1 cellular context compared by ENCODE assay signal in the genomic region with DNA sequence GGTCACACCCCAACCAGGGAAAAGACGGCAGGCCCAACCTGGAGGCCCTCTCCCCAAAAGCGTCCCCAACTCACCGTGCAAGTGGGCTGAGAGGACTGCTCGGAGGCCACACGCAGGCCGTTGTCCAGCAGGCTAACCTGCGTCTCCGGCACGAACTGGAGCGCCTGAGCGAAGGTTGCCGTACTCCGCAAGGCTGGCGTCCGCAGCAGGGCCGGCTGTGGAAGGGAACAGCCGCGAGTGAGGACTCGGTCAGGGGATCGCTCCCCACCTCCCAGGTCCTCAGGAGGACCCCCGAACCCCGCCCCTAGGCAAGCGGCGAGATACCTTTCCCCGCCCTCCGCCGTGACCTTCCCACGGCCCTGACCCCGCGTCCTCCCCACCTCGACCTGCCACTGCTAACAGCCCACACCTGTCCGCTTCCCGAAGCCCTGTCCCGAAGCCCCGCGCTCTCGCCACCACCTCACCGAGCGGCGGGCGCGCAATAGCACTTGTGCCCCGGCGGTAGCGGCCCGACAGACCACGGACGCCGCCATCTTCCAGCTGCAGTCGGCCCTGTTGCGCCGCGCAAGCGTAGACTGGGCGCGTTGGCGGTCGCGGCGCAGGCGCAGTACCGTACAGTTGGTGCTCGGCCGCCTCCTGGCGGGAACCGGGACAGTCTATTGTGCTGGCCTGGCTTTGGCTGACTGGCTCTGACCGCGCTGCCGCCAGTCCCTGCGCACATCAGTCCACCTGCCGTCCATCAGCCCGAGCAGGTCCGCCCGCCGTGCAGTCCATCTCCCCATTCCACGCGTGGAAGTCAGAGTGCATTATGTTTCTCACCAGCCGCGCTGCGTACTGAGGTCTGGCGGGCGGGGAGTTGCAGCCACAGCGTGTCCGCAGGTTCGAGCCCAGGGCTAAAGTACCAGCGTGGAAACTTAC.
TF ChIP-seq lines count a peak whose summit lies in the region.

A gene (minus strand): TSS at position 559 of the 918 bp plus-strand sequence. CDS start 26 bp downstream, at position 533.

TF ChIP-seq in HepG2, 621 proteins besides CTCF, POLR2A, EP300 and RAD21 (continued from another document and continues in another):
- TF ChIP-seq, protein P1, sequence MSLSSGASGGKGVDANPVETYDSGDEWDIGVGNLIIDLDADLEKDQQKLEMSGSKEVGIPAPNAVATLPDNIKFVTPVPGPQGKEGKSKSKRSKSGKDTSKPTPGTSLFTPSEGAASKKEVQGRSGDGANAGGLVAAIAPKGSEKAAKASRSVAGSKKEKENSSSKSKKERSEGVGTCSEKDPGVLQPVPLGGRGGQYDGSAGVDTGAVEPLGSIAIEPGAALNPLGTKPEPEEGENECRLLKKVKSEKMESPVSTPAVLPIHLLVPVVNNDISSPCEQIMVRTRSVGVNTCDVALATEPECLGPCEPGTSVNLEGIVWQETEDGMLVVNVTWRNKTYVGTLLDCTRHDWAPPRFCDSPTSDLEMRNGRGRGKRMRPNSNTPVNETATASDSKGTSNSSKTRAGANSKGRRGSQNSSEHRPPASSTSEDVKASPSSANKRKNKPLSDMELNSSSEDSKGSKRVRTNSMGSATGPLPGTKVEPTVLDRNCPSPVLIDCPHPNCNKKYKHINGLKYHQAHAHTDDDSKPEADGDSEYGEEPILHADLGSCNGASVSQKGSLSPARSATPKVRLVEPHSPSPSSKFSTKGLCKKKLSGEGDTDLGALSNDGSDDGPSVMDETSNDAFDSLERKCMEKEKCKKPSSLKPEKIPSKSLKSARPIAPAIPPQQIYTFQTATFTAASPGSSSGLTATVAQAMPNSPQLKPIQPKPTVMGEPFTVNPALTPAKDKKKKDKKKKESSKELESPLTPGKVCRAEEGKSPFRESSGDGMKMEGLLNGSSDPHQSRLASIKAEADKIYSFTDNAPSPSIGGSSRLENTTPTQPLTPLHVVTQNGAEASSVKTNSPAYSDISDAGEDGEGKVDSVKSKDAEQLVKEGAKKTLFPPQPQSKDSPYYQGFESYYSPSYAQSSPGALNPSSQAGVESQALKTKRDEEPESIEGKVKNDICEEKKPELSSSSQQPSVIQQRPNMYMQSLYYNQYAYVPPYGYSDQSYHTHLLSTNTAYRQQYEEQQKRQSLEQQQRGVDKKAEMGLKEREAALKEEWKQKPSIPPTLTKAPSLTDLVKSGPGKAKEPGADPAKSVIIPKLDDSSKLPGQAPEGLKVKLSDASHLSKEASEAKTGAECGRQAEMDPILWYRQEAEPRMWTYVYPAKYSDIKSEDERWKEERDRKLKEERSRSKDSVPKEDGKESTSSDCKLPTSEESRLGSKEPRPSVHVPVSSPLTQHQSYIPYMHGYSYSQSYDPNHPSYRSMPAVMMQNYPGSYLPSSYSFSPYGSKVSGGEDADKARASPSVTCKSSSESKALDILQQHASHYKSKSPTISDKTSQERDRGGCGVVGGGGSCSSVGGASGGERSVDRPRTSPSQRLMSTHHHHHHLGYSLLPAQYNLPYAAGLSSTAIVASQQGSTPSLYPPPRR (CRISPR knock-in tag; IDR thresholded peaks at IDR 0.05; ENCODE audit: borderline replicate concordance): peak; percentile 78
- TF ChIP-seq THYN1 (CRISPR knock-in tag; IDR thresholded peaks at IDR 0.05; ENCODE audit: borderline replicate concordance, low read depth) (no peak; the same call in 1 of the 2 replicates), ZFP82 (CRISPR knock-in tag; IDR thresholded peaks at IDR 0.05; ENCODE audit: borderline replicate concordance) (0 out of 2 replicates have a peak, but pooled peaks have one; percentile 21), HNRNPK (IDR thresholded peaks at IDR 0.05; ENCODE audit: low read depth, low read length, poor library complexity, severe bottlenecking) (peak; percentile 64), NR2F1 (CRISPR knock-in tag; IDR thresholded peaks at IDR 0.05) (peak; percentile 25 to 71; a peak in 3 of 4 replicates), RBM39 (IDR thresholded peaks at IDR 0.05; ENCODE audit: low read depth, low read length, poor library complexity, severe bottlenecking) (no peak), ZKSCAN5 (CRISPR knock-in tag; IDR thresholded peaks at IDR 0.05) (no peak), SOX13 (IDR thresholded peaks at IDR 0.05) (no peak), SOX13 (CRISPR knock-in tag; conservative IDR thresholded peaks at IDR 0.05 in 1 of 2, IDR thresholded peaks at IDR 0.05 in 1 of 2) (peak in 1 of 2 experiments; percentile 52; a peak in 2 of 4 replicates), DR1 (CRISPR knock-in tag; IDR thresholded peaks at IDR 0.05) (peak; percentile 85), AKAP8 (CRISPR knock-in tag; IDR thresholded peaks at IDR 0.05) (peak; percentile 90), ZNF552 (CRISPR knock-in tag; IDR thresholded peaks at IDR 0.05; ENCODE audit: borderline replicate concordance) (no peak), KDM5A (IDR thresholded peaks at IDR 0.05; ENCODE audit: borderline replicate concordance, low read length) (peak; percentile 78), HDAC6 (IDR thresholded peaks at IDR 0.05; ENCODE audit: low read depth, low read length) (no peak), ZNF672 (CRISPR knock-in tag; IDR thresholded peaks at IDR 0.05) (no peak), SMARCC2 (IDR thresholded peaks at IDR 0.05) (no peak), BCL6 (CRISPR knock-in tag; IDR thresholded peaks at IDR 0.05) (peak; percentile 23; the same call in 1 of the 2 replicates), NFE2 (CRISPR knock-in tag; IDR thresholded peaks at IDR 0.05) (no peak), ZNF670 (CRISPR knock-in tag; IDR thresholded peaks at IDR 0.05; ENCODE audit: borderline replicate concordance) (peak; percentile 88; the same call in 1 of the 2 replicates), KLF13 (CRISPR knock-in tag; IDR thresholded peaks at IDR 0.05) (peak; percentile 76), EZH2 (conservative IDR thresholded peaks at IDR 0.05; ENCODE audit: low read depth, low read length) (no peak), ZMAT3 (CRISPR knock-in tag; conservative IDR thresholded peaks at IDR 0.05) (peak; percentile 85; the same call in 1 of the 2 replicates), ZNF232 (CRISPR knock-in tag; IDR thresholded peaks at IDR 0.05; ENCODE audit: borderline replicate concordance) (peak; percentile 20; the same call in 1 of the 2 replicates), RORA (CRISPR knock-in tag; IDR thresholded peaks at IDR 0.05) (no peak), MEIS2 (CRISPR knock-in tag; IDR thresholded peaks at IDR 0.05) (no peak; the same call in 1 of the 2 replicates), ZNF343 (CRISPR knock-in tag; IDR thresholded peaks at IDR 0.05) (peak; percentile 70; the same call in 1 of the 2 replicates), ZNF709 (CRISPR knock-in tag; IDR thresholded peaks at IDR 0.05) (peak; percentile 24; the same call in 1 of the 2 replicates), ZNF850 (CRISPR knock-in tag; conservative IDR thresholded peaks at IDR 0.05) (no peak), ZNF282 (IDR thresholded peaks at IDR 0.05; ENCODE audit: partially characterized antibody) (no peak), ARNTL (CRISPR knock-in tag; IDR thresholded peaks at IDR 0.05) (no peak), ZNF678 (CRISPR knock-in tag; IDR thresholded peaks at IDR 0.05) (no peak)
- TF ChIP-seq, protein P2, sequence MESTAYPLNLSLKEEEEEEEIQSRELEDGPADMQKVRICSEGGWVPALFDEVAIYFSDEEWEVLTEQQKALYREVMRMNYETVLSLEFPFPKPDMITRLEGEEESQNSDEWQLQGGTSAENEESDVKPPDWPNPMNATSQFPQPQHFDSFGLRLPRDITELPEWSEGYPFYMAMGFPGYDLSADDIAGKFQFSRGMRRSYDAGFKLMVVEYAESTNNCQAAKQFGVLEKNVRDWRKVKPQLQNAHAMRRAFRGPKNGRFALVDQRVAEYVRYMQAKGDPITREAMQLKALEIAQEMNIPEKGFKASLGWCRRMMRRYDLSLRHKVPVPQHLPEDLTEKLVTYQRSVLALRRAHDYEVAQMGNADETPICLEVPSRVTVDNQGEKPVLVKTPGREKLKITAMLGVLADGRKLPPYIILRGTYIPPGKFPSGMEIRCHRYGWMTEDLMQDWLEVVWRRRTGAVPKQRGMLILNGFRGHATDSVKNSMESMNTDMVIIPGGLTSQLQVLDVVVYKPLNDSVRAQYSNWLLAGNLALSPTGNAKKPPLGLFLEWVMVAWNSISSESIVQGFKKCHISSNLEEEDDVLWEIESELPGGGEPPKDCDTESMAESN (CRISPR knock-in tag; conservative IDR thresholded peaks at IDR 0.05): peak; percentile 81
- TF ChIP-seq, protein P3, sequence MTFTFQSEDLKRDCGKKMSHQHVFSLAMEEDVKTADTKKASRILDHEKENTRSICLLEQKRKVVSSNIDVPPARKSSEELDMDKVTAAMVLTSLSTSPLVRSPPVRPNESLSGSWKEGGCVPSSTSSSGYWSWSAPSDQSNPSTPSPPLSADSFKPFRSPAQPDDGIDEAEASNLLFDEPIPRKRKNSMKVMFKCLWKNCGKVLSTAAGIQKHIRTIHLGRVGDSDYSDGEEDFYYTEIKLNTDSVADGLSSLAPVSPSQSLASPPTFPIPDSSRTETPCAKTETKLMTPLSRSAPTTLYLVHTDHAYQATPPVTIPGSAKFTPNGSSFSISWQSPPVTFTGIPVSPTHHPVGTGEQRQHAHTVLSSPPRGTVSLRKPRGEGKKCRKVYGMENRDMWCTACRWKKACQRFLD (CRISPR knock-in tag; IDR thresholded peaks at IDR 0.05; ENCODE audit: borderline replicate concordance): 0 out of 2 replicates have a peak, but pooled peaks have one; percentile 88
- TF ChIP-seq, protein P4, sequence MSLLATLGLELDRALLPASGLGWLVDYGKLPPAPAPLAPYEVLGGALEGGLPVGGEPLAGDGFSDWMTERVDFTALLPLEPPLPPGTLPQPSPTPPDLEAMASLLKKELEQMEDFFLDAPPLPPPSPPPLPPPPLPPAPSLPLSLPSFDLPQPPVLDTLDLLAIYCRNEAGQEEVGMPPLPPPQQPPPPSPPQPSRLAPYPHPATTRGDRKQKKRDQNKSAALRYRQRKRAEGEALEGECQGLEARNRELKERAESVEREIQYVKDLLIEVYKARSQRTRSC (CRISPR knock-in tag; IDR thresholded peaks at IDR 0.05; ENCODE audit: low read depth): no peak
- TF ChIP-seq, protein P5, sequence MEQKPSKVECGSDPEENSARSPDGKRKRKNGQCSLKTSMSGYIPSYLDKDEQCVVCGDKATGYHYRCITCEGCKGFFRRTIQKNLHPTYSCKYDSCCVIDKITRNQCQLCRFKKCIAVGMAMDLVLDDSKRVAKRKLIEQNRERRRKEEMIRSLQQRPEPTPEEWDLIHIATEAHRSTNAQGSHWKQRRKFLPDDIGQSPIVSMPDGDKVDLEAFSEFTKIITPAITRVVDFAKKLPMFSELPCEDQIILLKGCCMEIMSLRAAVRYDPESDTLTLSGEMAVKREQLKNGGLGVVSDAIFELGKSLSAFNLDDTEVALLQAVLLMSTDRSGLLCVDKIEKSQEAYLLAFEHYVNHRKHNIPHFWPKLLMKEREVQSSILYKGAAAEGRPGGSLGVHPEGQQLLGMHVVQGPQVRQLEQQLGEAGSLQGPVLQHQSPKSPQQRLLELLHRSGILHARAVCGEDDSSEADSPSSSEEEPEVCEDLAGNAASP (CRISPR knock-in tag; IDR thresholded peaks at IDR 0.05; ENCODE audit: borderline replicate concordance): peak; percentile 20; the same call in 1 of the 2 replicates
- TF ChIP-seq, protein P6, sequence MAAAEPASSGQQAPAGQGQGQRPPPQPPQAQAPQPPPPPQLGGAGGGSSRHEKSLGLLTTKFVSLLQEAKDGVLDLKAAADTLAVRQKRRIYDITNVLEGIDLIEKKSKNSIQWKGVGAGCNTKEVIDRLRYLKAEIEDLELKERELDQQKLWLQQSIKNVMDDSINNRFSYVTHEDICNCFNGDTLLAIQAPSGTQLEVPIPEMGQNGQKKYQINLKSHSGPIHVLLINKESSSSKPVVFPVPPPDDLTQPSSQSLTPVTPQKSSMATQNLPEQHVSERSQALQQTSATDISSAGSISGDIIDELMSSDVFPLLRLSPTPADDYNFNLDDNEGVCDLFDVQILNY (CRISPR knock-in tag; conservative IDR thresholded peaks at IDR 0.05): peak; percentile 79
- TF ChIP-seq, protein P7, sequence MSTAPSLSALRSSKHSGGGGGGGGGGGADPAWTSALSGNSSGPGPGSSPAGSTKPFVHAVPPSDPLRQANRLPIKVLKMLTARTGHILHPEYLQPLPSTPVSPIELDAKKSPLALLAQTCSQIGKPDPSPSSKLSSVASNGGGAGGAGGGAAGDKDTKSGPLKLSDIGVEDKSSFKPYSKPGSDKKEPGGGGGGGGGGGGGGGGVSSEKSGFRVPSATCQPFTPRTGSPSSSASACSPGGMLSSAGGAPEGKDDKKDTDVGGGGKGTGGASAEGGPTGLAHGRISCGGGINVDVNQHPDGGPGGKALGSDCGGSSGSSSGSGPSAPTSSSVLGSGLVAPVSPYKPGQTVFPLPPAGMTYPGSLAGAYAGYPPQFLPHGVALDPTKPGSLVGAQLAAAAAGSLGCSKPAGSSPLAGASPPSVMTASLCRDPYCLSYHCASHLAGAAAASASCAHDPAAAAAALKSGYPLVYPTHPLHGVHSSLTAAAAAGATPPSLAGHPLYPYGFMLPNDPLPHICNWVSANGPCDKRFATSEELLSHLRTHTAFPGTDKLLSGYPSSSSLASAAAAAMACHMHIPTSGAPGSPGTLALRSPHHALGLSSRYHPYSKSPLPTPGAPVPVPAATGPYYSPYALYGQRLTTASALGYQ (CRISPR knock-in tag; IDR thresholded peaks at IDR 0.05): peak; percentile 32; the same call in 1 of the 2 replicates
- TF ChIP-seq, protein P8, sequence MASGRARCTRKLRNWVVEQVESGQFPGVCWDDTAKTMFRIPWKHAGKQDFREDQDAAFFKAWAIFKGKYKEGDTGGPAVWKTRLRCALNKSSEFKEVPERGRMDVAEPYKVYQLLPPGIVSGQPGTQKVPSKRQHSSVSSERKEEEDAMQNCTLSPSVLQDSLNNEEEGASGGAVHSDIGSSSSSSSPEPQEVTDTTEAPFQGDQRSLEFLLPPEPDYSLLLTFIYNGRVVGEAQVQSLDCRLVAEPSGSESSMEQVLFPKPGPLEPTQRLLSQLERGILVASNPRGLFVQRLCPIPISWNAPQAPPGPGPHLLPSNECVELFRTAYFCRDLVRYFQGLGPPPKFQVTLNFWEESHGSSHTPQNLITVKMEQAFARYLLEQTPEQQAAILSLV (CRISPR knock-in tag; IDR thresholded peaks at IDR 0.05; ENCODE audit: borderline replicate concordance): peak; percentile 95
- TF ChIP-seq, protein P9, sequence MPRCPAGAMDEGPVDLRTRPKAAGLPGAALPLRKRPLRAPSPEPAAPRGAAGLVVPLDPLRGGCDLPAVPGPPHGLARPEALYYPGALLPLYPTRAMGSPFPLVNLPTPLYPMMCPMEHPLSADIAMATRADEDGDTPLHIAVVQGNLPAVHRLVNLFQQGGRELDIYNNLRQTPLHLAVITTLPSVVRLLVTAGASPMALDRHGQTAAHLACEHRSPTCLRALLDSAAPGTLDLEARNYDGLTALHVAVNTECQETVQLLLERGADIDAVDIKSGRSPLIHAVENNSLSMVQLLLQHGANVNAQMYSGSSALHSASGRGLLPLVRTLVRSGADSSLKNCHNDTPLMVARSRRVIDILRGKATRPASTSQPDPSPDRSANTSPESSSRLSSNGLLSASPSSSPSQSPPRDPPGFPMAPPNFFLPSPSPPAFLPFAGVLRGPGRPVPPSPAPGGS (CRISPR knock-in tag; IDR thresholded peaks at IDR 0.05): 0 out of 2 replicates have a peak, but pooled peaks have one; percentile 54
- TF ChIP-seq, protein P10, sequence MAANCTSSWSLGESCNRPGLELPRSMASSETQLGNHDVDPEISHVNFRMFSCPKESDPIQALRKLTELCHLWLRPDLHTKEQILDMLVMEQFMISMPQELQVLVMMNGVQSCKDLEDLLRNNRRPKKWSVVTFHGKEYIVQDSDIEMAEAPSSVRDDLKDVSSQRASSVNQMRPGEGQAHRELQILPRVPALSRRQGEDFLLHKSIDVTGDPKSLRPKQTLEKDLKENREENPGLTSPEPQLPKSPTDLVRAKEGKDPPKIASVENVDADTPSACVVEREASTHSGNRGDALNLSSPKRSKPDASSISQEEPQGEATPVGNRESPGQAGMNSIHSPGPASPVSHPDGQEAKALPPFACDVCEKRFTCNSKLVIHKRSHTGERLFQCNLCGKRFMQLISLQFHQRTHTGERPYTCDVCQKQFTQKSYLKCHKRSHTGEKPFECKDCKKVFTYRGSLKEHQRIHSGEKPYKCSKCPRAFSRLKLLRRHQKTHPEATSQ (CRISPR knock-in tag; IDR thresholded peaks at IDR 0.05; ENCODE audit: borderline replicate concordance): 0 out of 2 replicates have a peak, but pooled peaks have one; percentile 48
